ENCODE assay signal across 1 cellular context in the genomic region with DNA sequence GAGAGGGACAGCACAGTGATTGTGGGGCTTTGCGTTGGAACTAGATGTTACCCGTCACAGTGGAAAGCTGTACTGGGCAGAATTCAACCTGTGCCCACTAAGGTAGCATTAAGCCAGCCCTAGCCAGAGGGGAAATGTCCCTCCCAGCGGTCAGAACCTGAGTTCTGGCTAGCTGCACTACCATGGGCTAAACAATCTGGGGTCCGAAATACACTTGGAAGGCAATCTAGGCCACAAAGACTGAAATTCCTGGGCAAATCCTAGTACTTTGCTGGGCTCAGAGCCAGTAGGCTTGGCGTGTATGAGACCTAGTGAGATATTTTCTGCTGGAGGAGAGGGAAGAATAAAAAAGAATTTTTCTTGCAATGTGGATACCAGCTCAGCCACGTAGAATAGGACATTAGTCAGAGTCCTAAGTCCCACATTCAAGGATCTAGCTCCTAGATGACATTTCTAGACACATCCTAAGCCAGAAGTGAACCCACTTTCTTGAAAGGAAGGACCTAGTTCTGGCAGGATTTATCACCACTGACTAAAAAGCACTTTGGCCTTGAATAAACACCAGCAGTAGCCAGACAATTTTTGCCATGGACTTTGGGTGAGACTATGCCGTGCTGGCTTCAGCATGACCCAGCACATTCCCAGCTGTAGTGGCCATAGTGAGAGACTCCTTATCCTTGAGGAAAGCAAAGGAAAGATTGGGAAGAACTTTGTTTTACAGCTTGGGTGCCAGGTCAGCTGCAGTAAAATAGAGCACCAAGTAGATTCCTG.
TF ChIP-seq lines count a peak whose summit lies in the region.

No MANE protein-coding gene starts in this region.

TF ChIP-seq in liver, 16 proteins besides CTCF, POLR2A, EP300 and RAD21 (continued from another document):
- TF ChIP-seq, protein P1, sequence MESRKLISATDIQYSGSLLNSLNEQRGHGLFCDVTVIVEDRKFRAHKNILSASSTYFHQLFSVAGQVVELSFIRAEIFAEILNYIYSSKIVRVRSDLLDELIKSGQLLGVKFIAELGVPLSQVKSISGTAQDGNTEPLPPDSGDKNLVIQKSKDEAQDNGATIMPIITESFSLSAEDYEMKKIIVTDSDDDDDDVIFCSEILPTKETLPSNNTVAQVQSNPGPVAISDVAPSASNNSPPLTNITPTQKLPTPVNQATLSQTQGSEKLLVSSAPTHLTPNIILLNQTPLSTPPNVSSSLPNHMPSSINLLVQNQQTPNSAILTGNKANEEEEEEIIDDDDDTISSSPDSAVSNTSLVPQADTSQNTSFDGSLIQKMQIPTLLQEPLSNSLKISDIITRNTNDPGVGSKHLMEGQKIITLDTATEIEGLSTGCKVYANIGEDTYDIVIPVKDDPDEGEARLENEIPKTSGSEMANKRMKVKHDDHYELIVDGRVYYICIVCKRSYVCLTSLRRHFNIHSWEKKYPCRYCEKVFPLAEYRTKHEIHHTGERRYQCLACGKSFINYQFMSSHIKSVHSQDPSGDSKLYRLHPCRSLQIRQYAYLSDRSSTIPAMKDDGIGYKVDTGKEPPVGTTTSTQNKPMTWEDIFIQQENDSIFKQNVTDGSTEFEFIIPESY (IDR thresholded peaks at IDR 0.05) = no peak
- TF ChIP-seq ATF3 (IDR thresholded peaks at IDR 0.05) = no peak
- no peak for TF ChIP-seq YY1 (IDR thresholded peaks at IDR 0.05)
- no peak for TF ChIP-seq EGR1 (IDR thresholded peaks at IDR 0.05; ENCODE audit: low read depth in 2 of 2)
- TF ChIP-seq, protein P2, sequence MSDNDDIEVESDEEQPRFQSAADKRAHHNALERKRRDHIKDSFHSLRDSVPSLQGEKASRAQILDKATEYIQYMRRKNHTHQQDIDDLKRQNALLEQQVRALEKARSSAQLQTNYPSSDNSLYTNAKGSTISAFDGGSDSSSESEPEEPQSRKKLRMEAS (IDR thresholded peaks at IDR 0.05) = no peak
- TF ChIP-seq HNF4A (conservative IDR thresholded peaks at IDR 0.05) = no peak
- TF ChIP-seq FOXA2 (IDR thresholded peaks at IDR 0.05) = no peak
- TF ChIP-seq SP1 (IDR thresholded peaks at IDR 0.05) = no peak
- TF ChIP-seq RXRA (IDR thresholded peaks at IDR 0.05) = no peak
- TF ChIP-seq REST (IDR thresholded peaks at IDR 0.05) = no peak
- TF ChIP-seq HNF4G (IDR thresholded peaks at IDR 0.05) = no peak
- no peak for TF ChIP-seq JUND (IDR thresholded peaks at IDR 0.05)
- no peak for TF ChIP-seq GABPA (IDR thresholded peaks at IDR 0.05 in 1 of 2, conservative IDR thresholded peaks at IDR 0.05 in 1 of 2)
TF ChIP-seq in liver: peak in this region for 0.
